In the genomic region with DNA sequence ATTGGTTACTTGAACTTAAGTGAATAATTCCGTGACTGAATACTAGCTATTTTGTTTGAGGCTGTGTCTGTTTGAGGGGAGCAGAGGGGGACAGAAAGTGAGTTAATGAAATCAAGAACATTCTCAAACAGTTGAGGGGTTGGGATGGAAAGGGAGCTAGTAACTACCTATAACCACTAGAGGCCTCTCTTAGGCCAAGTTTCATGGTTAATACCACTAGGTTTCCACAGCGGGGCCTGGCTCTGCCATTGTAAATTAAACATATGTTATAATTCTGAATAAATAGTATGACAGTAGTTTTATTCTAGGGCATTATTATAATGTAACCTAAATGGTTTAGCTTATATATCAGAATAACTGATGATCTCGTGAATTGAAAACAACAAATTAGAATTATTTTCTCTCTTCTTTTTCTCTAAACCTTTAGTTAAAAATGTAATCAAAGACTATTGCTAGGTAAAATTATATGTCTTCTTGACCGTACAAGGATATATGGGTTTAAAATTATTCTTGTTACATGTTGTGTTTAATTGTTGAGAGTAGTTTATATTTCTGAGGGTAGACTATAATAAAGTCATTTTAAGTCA, we compare ENCODE assay signal across 9 cellular contexts.
DNase-seq lines count a peak whose midpoint lies in the region; ATAC-seq, FAIRE-seq and TF ChIP-seq lines count a peak whose summit lies in the region.
"Had no signal": no experiment of that assay in that cellular context is flagged by ENCODE, and none has a peak within 500 bp of the region (broad histone marks: within the 10 kb centered on the region; RNA-seq: fewer than 3 reads in every experiment).

No MANE protein-coding gene starts in this region.

- H3K36me3 ChIP-seq in pancreas = no peaks in the 10 kb centered on the region

- DNase-seq in COLO668 (lab: John Stamatoyannopoulos, UW; ENCODE audit: unreplicated experiment) = peak; percentile 6
- peak; percentile 26 for DNase-seq in NCI-H2029 treated with DMSO at 0.1 percent for 48 hours (lab: John Stamatoyannopoulos, UW)
- peak; percentile 45 to 80 for DNase-seq in foreskin fibroblast
- peak in 2 of 6 donors; percentile 30 to 64 for DNase-seq in pancreas
- DNase-seq in occipital lobe (lab: John Stamatoyannopoulos, UW) = no peak
- DNase-seq: activated B cell treated with CpG ODN at 0.5 μM for 24 hours had no signal

- intact Hi-C loops in pancreas (cut with DNase I) = no loop called here

- ATAC-seq in GM18907 (IDR thresholded peaks at IDR 0.05; ENCODE audit: unreplicated experiment) = peak; percentile 82
- ATAC-seq in HG03060 (IDR thresholded peaks at IDR 0.05; ENCODE audit: low read depth, unreplicated experiment) = peak; percentile 70
- ATAC-seq in pancreas = peak; percentile 88 to 97 (median 96)

- no peaks in the 10 kb centered on the region for H3K4me1 ChIP-seq in pancreas

- H3K4me3 ChIP-seq in foreskin fibroblast (ENCODE audit: low read depth in 1 of 2, low read length in 2 of 2) (no peak overlapping the region), pancreas (no peak overlapping the region)

- TF ChIP-seq CTCF in foreskin fibroblast (IDR thresholded peaks at IDR 0.05; ENCODE audit: low read depth, low read length) (peak; percentile 73), pancreas (IDR thresholded peaks at IDR 0.05) (peak; percentile 45 to 68 (median 62))

- H3K27me3 ChIP-seq in pancreas = no peaks in the 10 kb centered on the region

- H3K27ac ChIP-seq in pancreas = no peak overlapping the region

- FAIRE-seq in TTC549 (lab: Jason Lieb, UNC) = peak; percentile 54
- FAIRE-seq in pancreas (lab: Jason Lieb, UNC) = peak; percentile 82

- no peaks in the 10 kb centered on the region for H3K9me3 ChIP-seq in pancreas

- 47 to 51% methylated on average over 4 of the region's 4 CpGs for WGBS in pancreas, 2 donors
